Comparison of ENCODE assay signal across 8 cellular contexts in genomic region chr7:76393116-76394031, GRCh38. TPM values are rescaled to one million over a fixed set of nuclear protein-coding genes. Genes with fewer than 3 reads are reported as not detected.
DNase-seq lines count a peak whose midpoint lies in the region; ATAC-seq and TF ChIP-seq lines count a peak whose summit lies in the region.

No MANE protein-coding gene starts in this region.

- TF ChIP-seq POLR2A in GM19193 (IDR thresholded peaks at IDR 0.05; ENCODE audit: extremely low read depth, insufficient read depth, insufficient read length), result peak; percentile 72

- H3K9me3 ChIP-seq in BE2C, result no peaks in the 10 kb centered on the region; the same call in 1 of the 2 replicates
- H3K9me3 ChIP-seq in left lung, result no peaks in the 10 kb centered on the region

- H3K27me3 ChIP-seq in BE2C (no peaks in the 10 kb centered on the region), left lung (no peaks in the 10 kb centered on the region)

- TF ChIP-seq CTCF in BE2C (IDR thresholded peaks at IDR 0.05; ENCODE audit: low read depth, low read length) (no peak), coronary artery (IDR thresholded peaks at IDR 0.05) (no peak), left lung (IDR thresholded peaks at IDR 0.05) (no peak)

- peak overlapping the region; percentile 60 to 92 for H3K27ac ChIP-seq in coronary artery
- H3K27ac ChIP-seq in left lung, result peak overlapping the region; percentile 87 to 91

- H3K4me3 ChIP-seq in BE2C (ENCODE audit: low read depth, low read length) (peak overlapping the region; percentile 65), coronary artery (peak overlapping the region; percentile 84), left lung (peak overlapping the region; percentile 73 to 76)

- H3K36me3 ChIP-seq in BE2C, result no peaks in the 10 kb centered on the region
- H3K36me3 ChIP-seq in left lung, result no peaks in the 10 kb centered on the region

- peaks cover 14% of the 10 kb centered on the region for H3K4me1 ChIP-seq in BE2C
- H3K4me1 ChIP-seq in left lung, result peaks cover 5 to 44% of the 10 kb centered on the region in 2 donors

- peak; percentile 87 for ATAC-seq in HG03378 (IDR thresholded peaks at IDR 0.05; ENCODE audit: unreplicated experiment)
- peak; percentile 90 for ATAC-seq in left lung

- peak; percentile 94 for DNase-seq in BE2C
- DNase-seq in NCI-H510A (lab: John Stamatoyannopoulos, UW), result peak; percentile 74
- peak; percentile 91 to 93 for DNase-seq in activated CD4-positive, alpha-beta T cell treated with anti-CD3 and anti-CD28 coated beads for 4 hours
- DNase-seq in coronary artery (ENCODE audit: low spot score), result peak; percentile 92
- peak; percentile 96 to 97 for DNase-seq in left lung
- peak; percentile 90 for DNase-seq in stimulated activated CD4-positive, alpha-beta T cell treated with anti-CD3 and anti-CD28 coated beads, Interleukin-2, amount 100 ng/mL, for 4 hours (ENCODE audit: low read depth)

- intact Hi-C loops in left lung (cut with DNase I), result no loop called here

RNA-seq across cellular contexts. Expression of gene SSC4D, which starts 16.1 kb away (rescaled TPM):
- polyA plus RNA-seq in BE2C (2012; ENCODE audit: insufficient read depth, insufficient read length, low read depth), result 3.5 TPM
- 1 to 10 TPM in 1 of 2 donors, under 1 TPM in 1; 0.76 to 1.8 TPM for total RNA-seq in left lung

RNA-seq across cellular contexts. Expression of gene ZP3, which starts 31.4 kb away (rescaled TPM):
- polyA plus RNA-seq in BE2C (2012; ENCODE audit: insufficient read depth, insufficient read length, low read depth), result 15.2 TPM
- 1 to 10 TPM; 2.9 to 3.3 TPM for total RNA-seq in left lung

RNA-seq across cellular contexts. Expression of gene YWHAG, which starts 34.6 kb away (rescaled TPM):
- polyA plus RNA-seq in BE2C (2012; ENCODE audit: insufficient read depth, insufficient read length, low read depth), result 288 TPM
- 100 to 1,000 TPM; 116 to 160 TPM for total RNA-seq in left lung

Comparison
In these comparisons a context has a peak if more than half of its experiments do, and no peak if none do; other contexts are left out.
1. Peak in every context shown above with its lines: DNase-seq, ATAC-seq, H3K4me3 ChIP-seq and H3K27ac ChIP-seq.